ENCODE assay signal across 1 cellular context in the genomic region with DNA sequence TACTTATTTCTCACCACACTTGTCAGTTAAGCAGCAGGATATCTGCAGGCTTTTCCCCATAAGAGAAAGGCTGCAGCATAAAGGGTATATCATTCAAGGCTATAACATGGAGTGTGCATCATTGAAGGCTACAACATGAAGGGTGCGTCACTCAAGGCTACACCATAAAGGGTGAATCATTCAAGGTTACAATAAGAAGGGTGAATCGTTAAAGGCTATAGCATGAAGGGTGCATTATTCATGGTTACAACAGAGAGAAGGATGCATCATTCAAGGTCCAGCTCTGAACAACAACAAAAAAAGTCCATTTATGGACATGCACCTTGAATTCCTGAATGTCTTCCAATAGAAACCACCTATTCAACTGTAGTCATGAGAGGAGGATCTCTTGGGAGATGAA.
TF ChIP-seq lines count a peak whose summit lies in the region.

No MANE protein-coding gene starts in this region.

TF ChIP-seq in HepG2, 621 proteins besides CTCF, POLR2A, EP300 and RAD21:
- TF ChIP-seq, protein P1, sequence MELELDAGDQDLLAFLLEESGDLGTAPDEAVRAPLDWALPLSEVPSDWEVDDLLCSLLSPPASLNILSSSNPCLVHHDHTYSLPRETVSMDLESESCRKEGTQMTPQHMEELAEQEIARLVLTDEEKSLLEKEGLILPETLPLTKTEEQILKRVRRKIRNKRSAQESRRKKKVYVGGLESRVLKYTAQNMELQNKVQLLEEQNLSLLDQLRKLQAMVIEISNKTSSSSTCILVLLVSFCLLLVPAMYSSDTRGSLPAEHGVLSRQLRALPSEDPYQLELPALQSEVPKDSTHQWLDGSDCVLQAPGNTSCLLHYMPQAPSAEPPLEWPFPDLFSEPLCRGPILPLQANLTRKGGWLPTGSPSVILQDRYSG (CRISPR knock-in tag; IDR thresholded peaks at IDR 0.05): no peak
- TF ChIP-seq, protein P2, sequence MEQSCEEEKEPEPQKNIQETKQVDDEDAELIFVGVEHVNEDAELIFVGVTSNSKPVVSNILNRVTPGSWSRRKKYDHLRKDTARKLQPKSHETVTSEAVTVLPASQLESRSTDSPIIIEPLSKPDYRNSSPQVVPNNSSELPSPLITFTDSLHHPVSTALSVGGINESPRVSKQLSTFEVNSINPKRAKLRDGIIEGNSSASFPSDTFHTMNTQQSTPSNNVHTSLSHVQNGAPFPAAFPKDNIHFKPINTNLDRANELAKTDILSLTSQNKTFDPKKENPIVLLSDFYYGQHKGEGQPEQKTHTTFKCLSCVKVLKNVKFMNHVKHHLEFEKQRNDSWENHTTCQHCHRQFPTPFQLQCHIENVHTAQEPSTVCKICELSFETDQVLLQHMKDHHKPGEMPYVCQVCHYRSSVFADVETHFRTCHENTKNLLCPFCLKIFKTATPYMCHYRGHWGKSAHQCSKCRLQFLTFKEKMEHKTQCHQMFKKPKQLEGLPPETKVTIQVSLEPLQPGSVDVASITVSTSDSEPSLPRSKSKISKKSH (CRISPR knock-in tag; IDR thresholded peaks at IDR 0.05; ENCODE audit: borderline replicate concordance): no peak
- TF ChIP-seq, protein P3, sequence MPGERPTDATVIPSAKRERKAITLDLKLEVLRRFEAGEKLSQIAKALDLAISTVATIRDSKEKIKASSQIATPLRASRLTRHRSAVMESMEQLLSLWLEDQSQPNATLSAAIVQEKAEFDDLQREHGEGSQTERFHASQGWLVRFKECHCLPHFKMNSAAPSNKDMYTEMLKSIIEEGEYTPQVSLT (CRISPR knock-in tag; IDR thresholded peaks at IDR 0.05; ENCODE audit: borderline replicate concordance, low read depth): no peak
- TF ChIP-seq, protein P4, sequence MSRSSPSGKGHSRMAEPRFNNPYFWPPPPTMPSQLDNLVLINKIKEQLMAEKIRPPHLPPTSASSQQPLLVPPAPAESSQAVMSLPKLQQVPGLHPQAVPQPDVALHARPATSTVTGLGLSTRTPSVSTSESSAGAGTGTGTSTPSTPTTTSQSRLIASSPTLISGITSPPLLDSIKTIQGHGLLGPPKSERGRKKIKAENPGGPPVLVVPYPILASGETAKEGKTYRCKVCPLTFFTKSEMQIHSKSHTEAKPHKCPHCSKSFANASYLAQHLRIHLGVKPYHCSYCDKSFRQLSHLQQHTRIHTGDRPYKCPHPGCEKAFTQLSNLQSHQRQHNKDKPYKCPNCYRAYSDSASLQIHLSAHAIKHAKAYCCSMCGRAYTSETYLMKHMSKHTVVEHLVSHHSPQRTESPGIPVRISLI (CRISPR knock-in tag; IDR thresholded peaks at IDR 0.05; ENCODE audit: borderline replicate concordance): no peak
- no peak for TF ChIP-seq ZNF703 (CRISPR knock-in tag; IDR thresholded peaks at IDR 0.05; ENCODE audit: borderline replicate concordance)
- no peak for TF ChIP-seq FOXA3 (CRISPR knock-in tag; IDR thresholded peaks at IDR 0.05)
- no peak for TF ChIP-seq KLF15 (CRISPR knock-in tag; IDR thresholded peaks at IDR 0.05; ENCODE audit: borderline replicate concordance)
- no peak for TF ChIP-seq TRIM24 (CRISPR knock-in tag; IDR thresholded peaks at IDR 0.05)
- no peak for TF ChIP-seq ZNF709 (CRISPR knock-in tag; IDR thresholded peaks at IDR 0.05)
- no peak for TF ChIP-seq FOXK2 (IDR thresholded peaks at IDR 0.05)
- TF ChIP-seq SPEN (CRISPR knock-in tag; IDR thresholded peaks at IDR 0.05; ENCODE audit: low read depth): no peak
- no peak for TF ChIP-seq HES4 (CRISPR knock-in tag; IDR thresholded peaks at IDR 0.05; ENCODE audit: borderline replicate concordance)
- TF ChIP-seq, protein P5, sequence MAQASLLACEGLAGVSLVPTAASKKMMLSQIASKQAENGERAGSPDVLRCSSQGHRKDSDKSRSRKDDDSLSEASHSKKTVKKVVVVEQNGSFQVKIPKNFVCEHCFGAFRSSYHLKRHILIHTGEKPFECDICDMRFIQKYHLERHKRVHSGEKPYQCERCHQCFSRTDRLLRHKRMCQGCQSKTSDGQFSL (CRISPR knock-in tag; IDR thresholded peaks at IDR 0.05): no peak
- TF ChIP-seq NFYB (CRISPR knock-in tag; IDR thresholded peaks at IDR 0.05): no peak
